16 cellular contexts compared by ENCODE assay signal in genomic region chr12:52436000-52436827, GRCh38. TPM values are rescaled to one million over a fixed set of nuclear protein-coding genes. Genes with fewer than 3 reads are reported as not detected.
A peak's percentile ranks its signal among the peaks of the same experiment; 100 is the strongest.
DNase-seq lines count a peak whose midpoint lies in the region; ATAC-seq and TF ChIP-seq lines count a peak whose summit lies in the region.
"Had no signal": no experiment of that assay in that cellular context is flagged by ENCODE, and none has a peak within 500 bp of the region (broad histone marks: within the 10 kb centered on the region; RNA-seq: fewer than 3 reads in every experiment).

No MANE protein-coding gene starts in this region.

- ATAC-seq in T-helper 17 cell (no peak), GM19035 (IDR thresholded peaks at IDR 0.05; ENCODE audit: unreplicated experiment) (no peak), HG03280 (IDR thresholded peaks at IDR 0.05; ENCODE audit: unreplicated experiment) (no peak)
- ATAC-seq: CD8-positive, alpha-beta T cell; effector memory CD8-positive, alpha-beta T cell; naive thymus-derived CD8-positive, alpha-beta T cell had no signal

- peak overlapping the region; percentile 31 for H3K4me3 Mint-ChIP-seq in T-helper 17 cell
- no peak overlapping the region for H3K4me3 Mint-ChIP-seq in T-helper 2 cell treated with Interferon-gamma antibody and Interleukin-4, amounts not matched to agents 5 μg/mL and 100 μg/mL, for 36 hours
- H3K4me3 Mint-ChIP-seq: activated T-helper 1 cell treated with anti-CD3 and anti-CD28 coated beads, Interleukin-12 subunit alpha, Interleukin-12 subunit beta, Interleukin-2, Interleukin-4 antibody, amounts not matched to agents 30 ng/mL and 10 ng/mL and 1 ng/mL, durations not matched to agents 14 hours and 24 hours and 36 hours; CD8-positive, alpha-beta T cell; effector memory CD8-positive, alpha-beta T cell; naive thymus-derived CD8-positive, alpha-beta T cell had no signal

- H3K4me1 ChIP-seq in prostate gland (replicated peaks) = no peaks in the 10 kb centered on the region

- no peak overlapping the region for H3K27ac ChIP-seq in prostate gland
- H3K27ac ChIP-seq: 22Rv1 had no signal

- H3K27ac Mint-ChIP-seq in T-helper 17 cell = no peak overlapping the region
- H3K27ac Mint-ChIP-seq in T-helper 2 cell treated with Interferon-gamma antibody and Interleukin-4, amounts not matched to agents 5 μg/mL and 100 μg/mL, for 36 hours = no peak overlapping the region
- H3K27ac Mint-ChIP-seq: activated T-helper 1 cell treated with anti-CD3 and anti-CD28 coated beads, Interleukin-12 subunit alpha, Interleukin-12 subunit beta, Interleukin-2, Interleukin-4 antibody, amounts not matched to agents 30 ng/mL and 10 ng/mL and 1 ng/mL, durations not matched to agents 14 hours and 24 hours and 36 hours; CD8-positive, alpha-beta T cell; effector memory CD8-positive, alpha-beta T cell had no signal

- WGBS in prostate gland = 38% methylated on average over 9 of the region's 9 CpGs

- DNase-seq in DMS153 treated with DMSO at 0.1 percent for 48 hours (lab: John Stamatoyannopoulos, UW; ENCODE audit: unreplicated experiment) (peak; percentile 6), DMS153 (lab: John Stamatoyannopoulos, UW) (no peak), T-helper 17 cell (no peak), fibroblast of mammary gland (ENCODE audit: low read depth) (peak; percentile 51), prostate gland (ENCODE audit: low spot score) (peak; percentile 57)
- DNase-seq in T-helper 2 cell treated with Interferon-gamma antibody and Interleukin-4, amounts not matched to agents 5 μg/mL and 100 μg/mL, for 36 hours (ENCODE audit: low spot score) = no peak
- DNase-seq: activated CD4-positive, alpha-beta T cell treated with anti-CD3 and anti-CD28 coated beads, Interleukin-2, amount 50 U/mL, for 48 hours; effector memory CD8-positive, alpha-beta T cell; naive thymus-derived CD8-positive, alpha-beta T cell; NCI-H1105; NCI-H82 had no signal

- H3K36me3 ChIP-seq in prostate gland = no peaks in the 10 kb centered on the region

- H3K36me3 Mint-ChIP-seq in T-helper 17 cell (ENCODE audit: low read depth) = no peaks in the 10 kb centered on the region
- no peaks in the 10 kb centered on the region for H3K36me3 Mint-ChIP-seq in T-helper 2 cell treated with Interferon-gamma antibody and Interleukin-4, amounts not matched to agents 5 μg/mL and 100 μg/mL, for 36 hours (ENCODE audit: low read depth)
- H3K36me3 Mint-ChIP-seq: CD8-positive, alpha-beta T cell; naive thymus-derived CD8-positive, alpha-beta T cell had no signal

- no peak overlapping the region for H3K4me3 ChIP-seq in fibroblast of mammary gland (ENCODE audit: control insufficient read depth, low read depth, low read length)
- no peak overlapping the region for H3K4me3 ChIP-seq in prostate gland

- no peaks in the 10 kb centered on the region for H3K27me3 ChIP-seq in prostate gland (replicated peaks; ENCODE audit: insufficient read depth)

- peaks cover 72% of the 10 kb centered on the region for H3K27me3 Mint-ChIP-seq in T-helper 17 cell
- H3K27me3 Mint-ChIP-seq in T-helper 2 cell treated with Interferon-gamma antibody and Interleukin-4, amounts not matched to agents 5 μg/mL and 100 μg/mL, for 36 hours (ENCODE audit: low read depth) = peaks cover 1% of the 10 kb centered on the region

- H3K9me3 Mint-ChIP-seq in T-helper 2 cell treated with Interferon-gamma antibody and Interleukin-4, amounts not matched to agents 5 μg/mL and 100 μg/mL, for 36 hours = no peaks in the 10 kb centered on the region
- H3K9me3 Mint-ChIP-seq: activated T-helper 1 cell treated with anti-CD3 and anti-CD28 coated beads, Interleukin-12 subunit alpha, Interleukin-12 subunit beta, Interleukin-2, Interleukin-4 antibody, amounts not matched to agents 30 ng/mL and 10 ng/mL and 1 ng/mL, durations not matched to agents 14 hours and 24 hours and 36 hours; CD8-positive, alpha-beta T cell; effector memory CD8-positive, alpha-beta T cell; naive thymus-derived CD8-positive, alpha-beta T cell had no signal

- no peak for TF ChIP-seq POLR2A in prostate gland (IDR thresholded peaks at IDR 0.05)

- H3K9me3 ChIP-seq in T-helper 17 cell (ENCODE audit: control insufficient read depth, low read length, poor library complexity, severe bottlenecking) = no peaks in the 10 kb centered on the region
- H3K9me3 ChIP-seq in prostate gland = no peaks in the 10 kb centered on the region

- TF ChIP-seq CTCF in fibroblast of mammary gland (conservative IDR thresholded peaks at IDR 0.05; ENCODE audit: control insufficient read depth, insufficient read depth, low read depth, low read length) (no peak), prostate gland (IDR thresholded peaks at IDR 0.05) (no peak)

- no peaks in the 10 kb centered on the region for H3K4me1 Mint-ChIP-seq in T-helper 17 cell
- no peaks in the 10 kb centered on the region for H3K4me1 Mint-ChIP-seq in T-helper 2 cell treated with Interferon-gamma antibody and Interleukin-4, amounts not matched to agents 5 μg/mL and 100 μg/mL, for 36 hours (ENCODE audit: low read depth)

- intact Hi-C loops in prostate gland (cut with DNase I) = no loop called here

RNA-seq across cellular contexts. Expression of gene KRT75, which starts 2.0 kb away (rescaled TPM):
- total RNA-seq in T-helper 17 cell (not detected), prostate gland (not detected)
- total RNA-seq: activated T-helper 1 cell treated with anti-CD3 and anti-CD28 coated beads, Interleukin-12 subunit alpha, Interleukin-12 subunit beta, Interleukin-2, Interleukin-4 antibody, amounts not matched to agents 30 ng/mL and 10 ng/mL and 1 ng/mL, durations not matched to agents 14 hours and 24 hours and 36 hours; CD8-positive, alpha-beta T cell; naive thymus-derived CD8-positive, alpha-beta T cell had no signal

RNA-seq across cellular contexts. Expression of gene KRT6B, which starts 15.7 kb away (rescaled TPM):
- total RNA-seq in T-helper 17 cell (not detected), prostate gland (under 1 TPM; 0.40 to 0.87 TPM)
- total RNA-seq: activated T-helper 1 cell treated with anti-CD3 and anti-CD28 coated beads, Interleukin-12 subunit alpha, Interleukin-12 subunit beta, Interleukin-2, Interleukin-4 antibody, amounts not matched to agents 30 ng/mL and 10 ng/mL and 1 ng/mL, durations not matched to agents 14 hours and 24 hours and 36 hours; CD8-positive, alpha-beta T cell; naive thymus-derived CD8-positive, alpha-beta T cell had no signal

RNA-seq across cellular contexts. Expression of gene KRT82, which starts 30.1 kb away (rescaled TPM):
- total RNA-seq in T-helper 17 cell = not detected
- total RNA-seq in prostate gland = not detected
- total RNA-seq: activated T-helper 1 cell treated with anti-CD3 and anti-CD28 coated beads, Interleukin-12 subunit alpha, Interleukin-12 subunit beta, Interleukin-2, Interleukin-4 antibody, amounts not matched to agents 30 ng/mL and 10 ng/mL and 1 ng/mL, durations not matched to agents 14 hours and 24 hours and 36 hours; CD8-positive, alpha-beta T cell; naive thymus-derived CD8-positive, alpha-beta T cell had no signal

RNA-seq across cellular contexts. Expression of gene KRT6C, which starts 37.4 kb away (rescaled TPM):
- total RNA-seq in T-helper 17 cell = not detected
- not detected for total RNA-seq in prostate gland
- total RNA-seq: activated T-helper 1 cell treated with anti-CD3 and anti-CD28 coated beads, Interleukin-12 subunit alpha, Interleukin-12 subunit beta, Interleukin-2, Interleukin-4 antibody, amounts not matched to agents 30 ng/mL and 10 ng/mL and 1 ng/mL, durations not matched to agents 14 hours and 24 hours and 36 hours; CD8-positive, alpha-beta T cell; naive thymus-derived CD8-positive, alpha-beta T cell had no signal

RNA-seq across cellular contexts. Expression of gene KRT84, which starts 50.8 kb away (rescaled TPM):
- not detected for total RNA-seq in T-helper 17 cell
- not detected for total RNA-seq in prostate gland
- total RNA-seq: activated T-helper 1 cell treated with anti-CD3 and anti-CD28 coated beads, Interleukin-12 subunit alpha, Interleukin-12 subunit beta, Interleukin-2, Interleukin-4 antibody, amounts not matched to agents 30 ng/mL and 10 ng/mL and 1 ng/mL, durations not matched to agents 14 hours and 24 hours and 36 hours; CD8-positive, alpha-beta T cell; naive thymus-derived CD8-positive, alpha-beta T cell had no signal

Comparison
In these comparisons a context has a peak if more than half of its experiments do, and no peak if none do; other contexts are left out.
1. DNase-seq: peak in DMS153 treated with DMSO at 0.1 percent for 48 hours (single experiment), fibroblast of mammary gland (single experiment) and prostate gland (single experiment); none in DMS153 (single experiment), T-helper 17 cell (0 of 3) and T-helper 2 cell treated with Interferon-gamma antibody and Interleukin-4, amounts not matched to agents 5 μg/mL and 100 μg/mL, for 36 hours (single experiment).